7 cellular contexts compared by ENCODE assay signal in genomic region chr2:74235041-74235440, GRCh38.
"Had no signal": no experiment of that assay in that cellular context is flagged by ENCODE, and none has a peak within 500 bp of the region (broad histone marks: within the 10 kb centered on the region; RNA-seq: fewer than 3 reads in every experiment).

No MANE protein-coding gene starts in this region.

- ATAC-seq: HCT116 had no signal

- DNase-seq: GM23248, GOT3, H7, HFFc6, IMR-90 had no signal

- H3K9me3 ChIP-seq: HAP-1 had no signal

- H2AFZ ChIP-seq: GM23248 had no signal

- H3K4me1 ChIP-seq: HAP-1 had no signal

- H3K36me3 ChIP-seq: HAP-1 had no signal

- H3K27ac ChIP-seq: GM23248 had no signal

- H3K4me3 ChIP-seq: GM23248, HAP-1 had no signal
